9 cellular contexts compared by ENCODE assay signal in the genomic region with DNA sequence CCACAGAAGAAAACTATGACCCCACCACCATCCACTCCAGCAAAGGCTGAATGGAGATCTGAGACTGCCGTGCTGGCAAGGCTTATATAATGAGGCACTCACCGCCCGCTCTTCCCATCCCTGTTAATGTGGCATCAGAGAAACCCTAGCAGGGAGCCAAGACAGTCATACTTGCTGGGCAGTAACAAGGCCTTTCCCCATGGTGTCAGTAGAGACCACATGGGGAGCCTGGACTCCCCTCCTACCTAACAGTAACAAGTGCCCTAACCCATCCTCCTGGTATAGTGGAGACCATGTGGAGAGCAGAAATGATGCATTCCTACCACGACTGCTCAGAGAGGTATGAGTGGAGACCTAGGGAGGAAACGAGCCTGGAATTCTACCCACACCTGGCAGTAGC.
A peak's percentile ranks its signal among the peaks of the same experiment; 100 is the strongest.
DNase-seq lines count a peak whose midpoint lies in the region; ATAC-seq lines count a peak whose summit lies in the region.
"Had no signal": no experiment of that assay in that cellular context is flagged by ENCODE, and none has a peak within 500 bp of the region (broad histone marks: within the 10 kb centered on the region; RNA-seq: fewer than 3 reads in every experiment).

No MANE protein-coding gene starts in this region.

- DNase-seq in DMS114 treated with DMSO at 0.1 percent for 48 hours (lab: John Stamatoyannopoulos, UW; ENCODE audit: unreplicated experiment) (peak; percentile 12), NCI-H524 (lab: John Stamatoyannopoulos, UW) (peak; percentile 56 to 86), fibroblast of gingiva (ENCODE audit: low read depth) (peak; percentile 52), non-pigmented ciliary epithelial cell (ENCODE audit: low read depth) (peak; percentile 34), HPDE6-E6E7 (ENCODE audit: extremely low spot score) (no peak)
- DNase-seq in activated naive CD4-positive, alpha-beta T cell treated with anti-CD3 and anti-CD28 coated beads, Interleukin-2, amount 50 U/mL, for 16 hours: no peak
- DNase-seq: activated B cell treated with CpG ODN at 0.5 μM for 24 hours had no signal

- ATAC-seq in GM18867 (IDR thresholded peaks at IDR 0.05; ENCODE audit: unreplicated experiment): no peak
- ATAC-seq in GM21447 (IDR thresholded peaks at IDR 0.05; ENCODE audit: unreplicated experiment): no peak

Comparison
In these comparisons a context has a peak if more than half of its experiments do, and no peak if none do; other contexts are left out.
1. DNase-seq: peak in DMS114 treated with DMSO at 0.1 percent for 48 hours (single experiment), NCI-H524 (2 of 2), fibroblast of gingiva (single experiment) and non-pigmented ciliary epithelial cell (single experiment); none in HPDE6-E6E7 (single experiment) and activated naive CD4-positive, alpha-beta T cell treated with anti-CD3 and anti-CD28 coated beads, Interleukin-2, amount 50 U/mL, for 16 hours (single experiment).